In the genomic region with DNA sequence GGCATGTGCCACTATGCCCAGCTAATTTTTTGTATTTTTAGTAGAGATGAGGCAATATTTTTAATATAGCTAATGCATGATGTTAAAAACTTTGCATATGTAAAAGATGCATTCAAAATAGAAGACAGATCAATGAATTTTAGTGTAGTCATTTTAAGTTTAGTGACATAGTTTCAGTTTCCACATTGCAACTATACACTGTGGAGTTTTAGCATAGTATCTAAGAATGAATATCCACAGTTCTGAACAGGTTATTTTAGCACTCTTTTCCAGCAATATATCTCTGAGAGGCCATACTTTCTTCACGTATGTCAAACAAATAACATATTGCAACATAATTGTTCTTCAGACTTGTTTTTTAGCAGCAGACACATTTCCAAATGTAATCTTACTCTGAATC, we compare ENCODE assay signal across 1 cellular context.
TF ChIP-seq lines count a peak whose summit lies in the region.

No MANE protein-coding gene starts in this region.

TF ChIP-seq in HepG2, 621 proteins besides CTCF, POLR2A, EP300 and RAD21:
- TF ChIP-seq ZNF780A (CRISPR knock-in tag; IDR thresholded peaks at IDR 0.05), result no peak
- TF ChIP-seq CEBPB (IDR thresholded peaks at IDR 0.05; ENCODE audit: borderline replicate concordance, low read depth, low read length), result 0 out of 2 replicates have a peak, but pooled peaks have one; percentile 25
